11 cellular contexts compared by ENCODE assay signal in genomic region chr20:49909499-49910339, GRCh38. TPM values are rescaled to one million over a fixed set of nuclear protein-coding genes. Genes with fewer than 3 reads are reported as not detected.
A peak's percentile ranks its signal among the peaks of the same experiment; 100 is the strongest.
DNase-seq lines count a peak whose midpoint lies in the region; ATAC-seq and TF ChIP-seq lines count a peak whose summit lies in the region.
"Had no signal": no experiment of that assay in that cellular context is flagged by ENCODE, and none has a peak within 500 bp of the region (broad histone marks: within the 10 kb centered on the region; RNA-seq: fewer than 3 reads in every experiment).

No MANE protein-coding gene starts in this region.

- H3K36me3 Mint-ChIP-seq in HFFc6 (ENCODE audit: low read depth): peaks cover 16% of the 10 kb centered on the region
- H3K36me3 Mint-ChIP-seq in activated T-helper 17 cell treated with anti-CD3 and anti-CD28 coated beads, Interleukin-2, amount 50 U/mL, for 72 hours (ENCODE audit: low read depth): peaks cover 57% of the 10 kb centered on the region

- H3K27me3 Mint-ChIP-seq in HFFc6 (ENCODE audit: insufficient read depth): no peaks in the 10 kb centered on the region; the same call in 1 of the 2 replicates
- H3K27me3 Mint-ChIP-seq in activated T-helper 17 cell treated with anti-CD3 and anti-CD28 coated beads, Interleukin-2, amount 50 U/mL, for 72 hours: no peaks in the 10 kb centered on the region
- H3K27me3 Mint-ChIP-seq: activated naive CD8-positive, alpha-beta T cell treated with anti-CD3 and anti-CD28 coated beads, Interleukin-2, amount 10 ng/mL, durations not matched to agents 7 days and 5 days; stimulated activated naive CD8-positive, alpha-beta T cell treated with anti-CD3 and anti-CD28 coated beads, Interleukin-15, amount 100 ng/mL, for 72 hours had no signal

- intact Hi-C loops in spleen (cut with DNase I; ENCODE audit: low total_unique reads): no loop called here

- H3K4me2 ChIP-seq in trophoblast cell (ENCODE audit: low read length): no peak overlapping the region

- H3K79me2 ChIP-seq in trophoblast cell (ENCODE audit: control insufficient read depth, insufficient read depth, low read length, poor library complexity): peaks cover under 1% of the 10 kb centered on the region

- no peak overlapping the region for H4K8ac ChIP-seq in trophoblast cell (ENCODE audit: low read depth, low read length)

- peak; percentile 50 for TF ChIP-seq CTCF in HFFc6 (IDR thresholded peaks at IDR 0.05)
- peak in 1 of 2 donors; percentile 49 for TF ChIP-seq CTCF in right atrium auricular region (IDR thresholded peaks at IDR 0.05)
- peak in 5 of 11 experiments; percentile 25 to 41 (median 32) for TF ChIP-seq CTCF in spleen (IDR thresholded peaks at IDR 0.05 in 8 of 11, conservative IDR thresholded peaks at IDR 0.05 in 3 of 11)

- no peaks in the 10 kb centered on the region for H3K9me3 Mint-ChIP-seq in HFFc6
- H3K9me3 Mint-ChIP-seq in activated T-helper 17 cell treated with anti-CD3 and anti-CD28 coated beads, Interleukin-2, amount 50 U/mL, for 72 hours: no peaks in the 10 kb centered on the region
- H3K9me3 Mint-ChIP-seq: activated naive CD8-positive, alpha-beta T cell treated with anti-CD3 and anti-CD28 coated beads, Interleukin-2, amount 10 ng/mL, durations not matched to agents 7 days and 5 days; stimulated activated naive CD8-positive, alpha-beta T cell treated with anti-CD3 and anti-CD28 coated beads, Interleukin-15, amount 100 ng/mL, for 72 hours had no signal

- no peak overlapping the region for H3K4me3 ChIP-seq in right atrium auricular region
- H3K4me3 ChIP-seq in spleen: peak overlapping the region in 1 of 8 donors; percentile 3
- H3K4me3 ChIP-seq in trophoblast cell (ENCODE audit: low read depth, low read length): no peak overlapping the region
- H3K4me3 ChIP-seq: SK-N-MC had no signal

- no peak for DNase-seq in HFFc6
- no peak for DNase-seq in right atrium auricular region (ENCODE audit: low spot score)
- no peak for DNase-seq in spleen
- DNase-seq in activated CD8-positive, alpha-beta memory T cell treated with anti-CD3 and anti-CD28 coated beads, Interleukin-2, amount 50 U/mL, for 4 hours: no peak
- DNase-seq in trophoblast cell: no peak
- DNase-seq in T-helper 9 cell: no peak
- DNase-seq: activated naive CD8-positive, alpha-beta T cell treated with anti-CD3 and anti-CD28 coated beads, Interleukin-2, amount 10 ng/mL, durations not matched to agents 7 days and 5 days; stimulated activated naive CD8-positive, alpha-beta T cell treated with anti-CD3 and anti-CD28 coated beads, Interleukin-15, amount 100 ng/mL, for 72 hours had no signal

- H3K4ac ChIP-seq in trophoblast cell (ENCODE audit: low read depth, low read length): no peak overlapping the region

- no peak overlapping the region for H2BK120ac ChIP-seq in trophoblast cell (ENCODE audit: insufficient read depth, low read length, poor library complexity)

- H2BK5ac ChIP-seq in trophoblast cell (ENCODE audit: low read depth, low read length, poor library complexity): no peak overlapping the region

- H3K18ac ChIP-seq in trophoblast cell (ENCODE audit: low read length): no peak overlapping the region

- no peak overlapping the region for H2AFZ ChIP-seq in trophoblast cell (ENCODE audit: insufficient read depth, low read length, poor library complexity)

- H3K4me1 ChIP-seq in right atrium auricular region: peaks cover 0 to 61% of the 10 kb centered on the region in 2 donors
- H3K4me1 ChIP-seq in spleen: peaks cover 20 to 93% (median 64%) of the 10 kb centered on the region in 6 donors
- H3K4me1 ChIP-seq in trophoblast cell (ENCODE audit: control insufficient read depth in 1 of 2, insufficient read depth in 2 of 2, low read length in 2 of 2): peaks cover 4 to 7% of the 10 kb centered on the region in 2 experiments

- no peak overlapping the region for H4K91ac ChIP-seq in trophoblast cell (ENCODE audit: low read depth, low read length)

- no peak overlapping the region for H3K23ac ChIP-seq in trophoblast cell (ENCODE audit: low read length)

- H3K27ac Mint-ChIP-seq in HFFc6: no peak overlapping the region
- H3K27ac Mint-ChIP-seq in activated T-helper 17 cell treated with anti-CD3 and anti-CD28 coated beads, Interleukin-2, amount 50 U/mL, for 72 hours: peak overlapping the region; percentile 51
- H3K27ac Mint-ChIP-seq: activated naive CD8-positive, alpha-beta T cell treated with anti-CD3 and anti-CD28 coated beads, Interleukin-2, amount 10 ng/mL, durations not matched to agents 7 days and 5 days had no signal

- H3K27ac ChIP-seq in right atrium auricular region (peak overlapping the region; percentile 77 to 88), spleen (peak overlapping the region; percentile 24 to 100 (median 88)), trophoblast cell (ENCODE audit: low read depth, low read length) (no peak overlapping the region)
- H3K27ac ChIP-seq: SK-N-MC had no signal

- WGBS in spleen, 5 donors: 59 to 80% (median 79%) methylated on average over 26 to 28 of the region's 28 CpGs
- no CpG with 5 or more reads among the region's 28 CpGs for WGBS in trophoblast cell (ENCODE audit: extremely low coverage, insufficient coverage, insufficient read length)

- H3K9me3 ChIP-seq in right atrium auricular region: no peaks in the 10 kb centered on the region
- no peaks in the 10 kb centered on the region for H3K9me3 ChIP-seq in spleen
- no peaks in the 10 kb centered on the region for H3K9me3 ChIP-seq in trophoblast cell (ENCODE audit: insufficient read depth, low read depth, low read length)

- no peak overlapping the region for H2AK5ac ChIP-seq in trophoblast cell (ENCODE audit: low read length)

- no peak for TF ChIP-seq POLR2A in spleen (IDR thresholded peaks at IDR 0.05)

- H4K12ac ChIP-seq in trophoblast cell (ENCODE audit: low read depth, low read length): no peak overlapping the region

- peaks cover 29% of the 10 kb centered on the region for H3K36me3 ChIP-seq in right atrium auricular region
- peaks cover 0 to 77% (median 40%) of the 10 kb centered on the region in 6 donors for H3K36me3 ChIP-seq in spleen
- peaks cover 43 to 45% of the 10 kb centered on the region in 2 experiments for H3K36me3 ChIP-seq in trophoblast cell (ENCODE audit: control insufficient read depth in 1 of 2, insufficient read depth in 2 of 2, low read length in 2 of 2)

- no peak overlapping the region for H2BK12ac ChIP-seq in trophoblast cell (ENCODE audit: low read length)

- H3K4me1 Mint-ChIP-seq in HFFc6 (ENCODE audit: low read depth): peaks cover 22% of the 10 kb centered on the region
- H3K4me1 Mint-ChIP-seq in activated T-helper 17 cell treated with anti-CD3 and anti-CD28 coated beads, Interleukin-2, amount 50 U/mL, for 72 hours: peaks cover 9% of the 10 kb centered on the region

- H3K14ac ChIP-seq in trophoblast cell (ENCODE audit: low read length): no peak overlapping the region

- H3K27me3 ChIP-seq in right atrium auricular region (no peaks in the 10 kb centered on the region), spleen (replicated peaks in 1 of 7) (no peaks in the 10 kb centered on the region), trophoblast cell (ENCODE audit: insufficient read depth, low read length) (no peaks in the 10 kb centered on the region)

- no peak overlapping the region for H3K9ac ChIP-seq in trophoblast cell (ENCODE audit: low read length)

- ATAC-seq in activated T-helper 17 cell treated with anti-CD3 and anti-CD28 coated beads, Interleukin-2, amount 50 U/mL, for 72 hours (replicated peaks): no peak
- ATAC-seq in HG02938 (IDR thresholded peaks at IDR 0.05; ENCODE audit: unreplicated experiment): no peak
- ATAC-seq: stimulated activated naive CD8-positive, alpha-beta T cell treated with anti-CD3 and anti-CD28 coated beads, Interleukin-15, amount 100 ng/mL, for 72 hours had no signal

- no peak overlapping the region for H3K4me3 Mint-ChIP-seq in HFFc6
- H3K4me3 Mint-ChIP-seq in activated T-helper 17 cell treated with anti-CD3 and anti-CD28 coated beads, Interleukin-2, amount 50 U/mL, for 72 hours: no peak overlapping the region
- H3K4me3 Mint-ChIP-seq: activated naive CD8-positive, alpha-beta T cell treated with anti-CD3 and anti-CD28 coated beads, Interleukin-2, amount 10 ng/mL, durations not matched to agents 7 days and 5 days; stimulated activated naive CD8-positive, alpha-beta T cell treated with anti-CD3 and anti-CD28 coated beads, Interleukin-15, amount 100 ng/mL, for 72 hours had no signal

- H3K79me1 ChIP-seq in trophoblast cell (ENCODE audit: low read length): no peaks in the 10 kb centered on the region

RNA-seq across cellular contexts. Expression of gene SPATA2, which starts 5.6 kb away (rescaled TPM):
- total RNA-seq in HFFc6 (2021; fragmentation: NEBNext Ultra II Directional; extraction: Animal tissue kit (Norgen Biotek cat#: 25700)): 1 to 10 TPM; 6.9 to 8.0 (median 7.2) TPM
- total RNA-seq in activated T-helper 17 cell treated with anti-CD3 and anti-CD28 coated beads, Interleukin-2, amount 50 U/mL, for 72 hours: 10 to 100 TPM in 1 of 2 donors, 1 to 10 TPM in 1; 5.5 to 10.3 TPM
- total RNA-seq in right atrium auricular region: 1 to 10 TPM; 5.0 to 6.1 TPM
- 10 to 100 TPM; 11.2 to 33.2 (median 17.2) TPM for total RNA-seq in spleen
- 1 to 10 TPM; 2.9 to 8.0 (median 4.1) TPM for polyA plus RNA-seq in spleen
- polyA plus RNA-seq in trophoblast cell (2013): 8.8 and 9.0 TPM in 2 replicates

RNA-seq across cellular contexts. Expression of gene RNF114, which starts 26.5 kb away (rescaled TPM):
- total RNA-seq in HFFc6 (2021; fragmentation: NEBNext Ultra II Directional; extraction: Animal tissue kit (Norgen Biotek cat#: 25700)): 10 to 100 TPM; 51.6 to 61.0 (median 56.1) TPM
- 10 to 100 TPM; 59.8 to 65.0 TPM for total RNA-seq in activated T-helper 17 cell treated with anti-CD3 and anti-CD28 coated beads, Interleukin-2, amount 50 U/mL, for 72 hours
- total RNA-seq in right atrium auricular region: 100 to 1,000 TPM in 1 of 2 donors, 10 to 100 TPM in 1; 40.2 to 117 TPM
- total RNA-seq in spleen: 100 to 1,000 TPM in 6 of 7 donors, 10 to 100 TPM in 1; 96.5 to 246 (median 113) TPM
- 10 to 100 TPM; 35.5 to 62.0 (median 37.6) TPM for polyA plus RNA-seq in spleen
- polyA plus RNA-seq in trophoblast cell (2013): 56.6 and 56.7 TPM in 2 replicates
